9 cellular contexts compared by ENCODE assay signal in genomic region chr15:94206463-94207167, GRCh38. TPM values are rescaled to one million over a fixed set of nuclear protein-coding genes. Genes with fewer than 3 reads are reported as not detected.
A peak's percentile ranks its signal among the peaks of the same experiment; 100 is the strongest.
DNase-seq lines count a peak whose midpoint lies in the region; TF ChIP-seq lines count a peak whose summit lies in the region.
"Had no signal": no experiment of that assay in that cellular context is flagged by ENCODE, and none has a peak within 500 bp of the region (broad histone marks: within the 10 kb centered on the region; RNA-seq: fewer than 3 reads in every experiment).

No MANE protein-coding gene starts in this region.

- no peaks in the 10 kb centered on the region for H3K27me3 ChIP-seq in endodermal cell (ENCODE audit: control insufficient read depth, insufficient read depth, low read length, poor library complexity, severe bottlenecking)
- no peaks in the 10 kb centered on the region for H3K27me3 ChIP-seq in tibial artery

- peaks cover 40% of the 10 kb centered on the region for H3K4me1 Mint-ChIP-seq in activated T-helper 2 cell treated with anti-CD3 and anti-CD28 coated beads, Interferon-gamma antibody, Interleukin-2, Interleukin-4, amounts not matched to agents 10 μg/mL and 5 μg/mL and 100 μg/mL, durations not matched to agents 14 hours and 24 hours and 36 hours (ENCODE audit: low read depth)
- no peaks in the 10 kb centered on the region for H3K4me1 Mint-ChIP-seq in endodermal cell
- peaks cover 18% of the 10 kb centered on the region for H3K4me1 Mint-ChIP-seq in nephron progenitor cell

- no peak overlapping the region for H3K4me3 ChIP-seq in endodermal cell (ENCODE audit: low read length)
- no peak overlapping the region for H3K4me3 ChIP-seq in tibial artery

- intact Hi-C loops in activated T-helper 2 cell treated with anti-CD3 and anti-CD28 coated beads, Interferon-gamma antibody, Interleukin-2, Interleukin-4, amounts not matched to agents 10 μg/mL and 5 μg/mL and 100 μg/mL, durations not matched to agents 14 hours and 24 hours and 36 hours (cut with micrococcal nuclease), result loop anchor here (1.0 to 2.0 kb wide), 5 partner anchors 23 to 118 kb away; no protein-coding TSS in a partner anchor
- intact Hi-C loops in tibial artery (cut with DNase I; ENCODE audit: low total_unique reads), result no loop called here

- WGBS in endodermal cell (ENCODE audit: insufficient coverage in 1 of 2, insufficient read length in 1 of 2), 2 experiments, result 93 to 96% methylated on average over 7 to 11 of the region's 11 CpGs

- DNase-seq in GF-D8 (lab: John Stamatoyannopoulos, UW) (peak; percentile 92), HPDE6-E6E7 (ENCODE audit: extremely low spot score) (peak; percentile 26), non-pigmented ciliary epithelial cell (ENCODE audit: low read depth) (peak; percentile 69), endodermal cell (no peak), tibial artery (no peak), caudate nucleus (lab: John Stamatoyannopoulos, UW) (no peak), nephron progenitor cell (no peak)
- DNase-seq in activated T-helper 2 cell treated with anti-CD3 and anti-CD28 coated beads, Interferon-gamma antibody, Interleukin-2, Interleukin-4, amounts not matched to agents 10 μg/mL and 5 μg/mL and 100 μg/mL, durations not matched to agents 14 hours and 24 hours and 36 hours (ENCODE audit: low spot score), result peak; percentile 61
- DNase-seq: T-helper 9 cell had no signal

- H3K9me3 ChIP-seq in endodermal cell (ENCODE audit: control insufficient read depth, low read length) (no peaks in the 10 kb centered on the region), tibial artery (no peaks in the 10 kb centered on the region)

- H3K4me1 ChIP-seq in endodermal cell (ENCODE audit: control insufficient read depth, insufficient read depth, low read length) (no peaks in the 10 kb centered on the region), tibial artery (no peaks in the 10 kb centered on the region)

- peaks cover 13% of the 10 kb centered on the region for H3K36me3 Mint-ChIP-seq in activated T-helper 2 cell treated with anti-CD3 and anti-CD28 coated beads, Interferon-gamma antibody, Interleukin-2, Interleukin-4, amounts not matched to agents 10 μg/mL and 5 μg/mL and 100 μg/mL, durations not matched to agents 14 hours and 24 hours and 36 hours (ENCODE audit: low read depth)
- H3K36me3 Mint-ChIP-seq in endodermal cell (ENCODE audit: low read depth), result no peaks in the 10 kb centered on the region
- no peaks in the 10 kb centered on the region for H3K36me3 Mint-ChIP-seq in nephron progenitor cell (ENCODE audit: low read depth)

- TF ChIP-seq CTCF in endodermal cell (conservative IDR thresholded peaks at IDR 0.05) (no peak), tibial artery (IDR thresholded peaks at IDR 0.05) (no peak), nephron progenitor cell (IDR thresholded peaks at IDR 0.05) (no peak)

- H3K36me3 ChIP-seq in endodermal cell (ENCODE audit: control insufficient read depth, insufficient read depth, low read length) (no peaks in the 10 kb centered on the region), tibial artery (no peaks in the 10 kb centered on the region)

- H3K9me3 Mint-ChIP-seq in activated T-helper 2 cell treated with anti-CD3 and anti-CD28 coated beads, Interferon-gamma antibody, Interleukin-2, Interleukin-4, amounts not matched to agents 10 μg/mL and 5 μg/mL and 100 μg/mL, durations not matched to agents 14 hours and 24 hours and 36 hours, result peaks cover 4% of the 10 kb centered on the region
- H3K9me3 Mint-ChIP-seq in endodermal cell (peaks cover 3% of the 10 kb centered on the region), nephron progenitor cell (peaks cover 17% of the 10 kb centered on the region)

- H3K27ac ChIP-seq in endodermal cell (ENCODE audit: low read depth, low read length) (no peak overlapping the region), tibial artery (no peak overlapping the region), caudate nucleus (ENCODE audit: low read depth, low read length) (no peak overlapping the region)

- H3K4me3 Mint-ChIP-seq in activated T-helper 2 cell treated with anti-CD3 and anti-CD28 coated beads, Interferon-gamma antibody, Interleukin-2, Interleukin-4, amounts not matched to agents 10 μg/mL and 5 μg/mL and 100 μg/mL, durations not matched to agents 14 hours and 24 hours and 36 hours (ENCODE audit: low read depth), result peak overlapping the region; percentile 60
- H3K4me3 Mint-ChIP-seq in endodermal cell (no peak overlapping the region), nephron progenitor cell (no peak overlapping the region)

- no peaks in the 10 kb centered on the region for H3K27me3 Mint-ChIP-seq in activated T-helper 2 cell treated with anti-CD3 and anti-CD28 coated beads, Interferon-gamma antibody, Interleukin-2, Interleukin-4, amounts not matched to agents 10 μg/mL and 5 μg/mL and 100 μg/mL, durations not matched to agents 14 hours and 24 hours and 36 hours (ENCODE audit: low read depth)
- H3K27me3 Mint-ChIP-seq in endodermal cell (ENCODE audit: insufficient read depth) (no peaks in the 10 kb centered on the region), nephron progenitor cell (ENCODE audit: low read depth, poor library complexity) (no peaks in the 10 kb centered on the region)

- peak overlapping the region; percentile 96 for H3K27ac Mint-ChIP-seq in activated T-helper 2 cell treated with anti-CD3 and anti-CD28 coated beads, Interferon-gamma antibody, Interleukin-2, Interleukin-4, amounts not matched to agents 10 μg/mL and 5 μg/mL and 100 μg/mL, durations not matched to agents 14 hours and 24 hours and 36 hours
- no peak overlapping the region for H3K27ac Mint-ChIP-seq in endodermal cell
- no peak overlapping the region for H3K27ac Mint-ChIP-seq in nephron progenitor cell

- no peak overlapping the region for H3K9ac ChIP-seq in endodermal cell (ENCODE audit: extremely low read depth, low read length, poor library complexity, severe bottlenecking)

RNA-seq across cellular contexts. Expression of gene MCTP2, which starts 24.7 kb away (rescaled TPM):
- total RNA-seq in activated T-helper 2 cell treated with anti-CD3 and anti-CD28 coated beads, Interferon-gamma antibody, Interleukin-2, Interleukin-4, amounts not matched to agents 10 μg/mL and 5 μg/mL and 100 μg/mL, durations not matched to agents 14 hours and 24 hours and 36 hours, result 91.5 and 93.2 TPM in 2 replicates
- total RNA-seq in endodermal cell, result 10 to 100 TPM in 1 of 2 donors, 1 to 10 TPM in 1; 9.2 to 12.1 TPM
- polyA plus RNA-seq in endodermal cell (2013, experiment 1 of 2), result 0.89 TPM
- polyA plus RNA-seq in endodermal cell (2013, experiment 2 of 2), result 1.4 TPM

Comparison
In these comparisons a context has a peak if more than half of its experiments do, and no peak if none do; other contexts are left out.
1. DNase-seq: peak in GF-D8 (single experiment), HPDE6-E6E7 (single experiment), activated T-helper 2 cell treated with anti-CD3 and anti-CD28 coated beads, Interferon-gamma antibody, Interleukin-2, Interleukin-4, amounts not matched to agents 10 μg/mL and 5 μg/mL and 100 μg/mL, durations not matched to agents 14 hours and 24 hours and 36 hours (single experiment) and non-pigmented ciliary epithelial cell (single experiment); none in endodermal cell (single experiment), tibial artery (0 of 2), caudate nucleus (0 of 61) and nephron progenitor cell (single experiment).